13 cellular contexts compared by ENCODE assay signal in genomic region chr17:41957058-41957868, GRCh38. TPM values are rescaled to one million over a fixed set of nuclear protein-coding genes. Genes with fewer than 3 reads are reported as not detected.
DNase-seq lines count a peak whose midpoint lies in the region; ATAC-seq and TF ChIP-seq lines count a peak whose summit lies in the region.
"Had no signal": no experiment of that assay in that cellular context is flagged by ENCODE, and none has a peak within 500 bp of the region (broad histone marks: within the 10 kb centered on the region; RNA-seq: fewer than 3 reads in every experiment).

No MANE protein-coding gene starts in this region.

- peak; percentile 40 for ATAC-seq in body of pancreas
- ATAC-seq in HG02610 (IDR thresholded peaks at IDR 0.05; ENCODE audit: unreplicated experiment) = no peak

- H3K9ac ChIP-seq in BLaER1 = no peak overlapping the region

- H3K4me1 ChIP-seq in BLaER1 (peaks cover 36% of the 10 kb centered on the region), body of pancreas (peaks cover 52% of the 10 kb centered on the region), uterus (no peaks in the 10 kb centered on the region)
- H3K4me1 ChIP-seq: prostate gland had no signal

- peak; percentile 77 for DNase-seq in HT1080 (ENCODE audit: low read depth)
- peak in 2 of 4 donors; percentile 34 to 43 for DNase-seq in body of pancreas
- peak; percentile 19 for DNase-seq in kidney glomerular epithelial cell (lab: John Stamatoyannopoulos, UW)
- DNase-seq in HEK293T (ENCODE audit: extremely low spot score) = no peak
- no peak for DNase-seq in activated CD8-positive, alpha-beta memory T cell treated with anti-CD3 and anti-CD28 coated beads, Interleukin-2, amount 50 U/mL, for 48 hours
- DNase-seq in uterus = no peak
- DNase-seq: activated CD8-positive, alpha-beta memory T cell treated with anti-CD3 and anti-CD28 coated beads for 24 hours; activated naive CD4-positive, alpha-beta T cell treated with anti-CD3 and anti-CD28 coated beads for 36 hours; NCI-H187; stimulated activated CD4-positive, alpha-beta T cell treated with anti-CD3 and anti-CD28 coated beads, Interleukin-1b, Interleukin-23, amount 100 ng/mL, for 48 hours had no signal

- WGBS in body of pancreas, 2 donors = 39 to 40% methylated on average over 11 of the region's 11 CpGs

- H3K27ac ChIP-seq in BLaER1 = no peak overlapping the region
- peak overlapping the region in 3 of 4 donors; percentile 62 to 74 (median 74) for H3K27ac ChIP-seq in body of pancreas
- H3K27ac ChIP-seq in uterus = no peak overlapping the region
- H3K27ac ChIP-seq: prostate gland had no signal

- POLR2A ChIA-PET in HEK293T (lab: Yijun Ruan, JAX) = interaction anchor here (0.6 to 6.5 kb wide), 7 partner anchors 8 to 268 kb away, joined by 3 to 38 read pairs (median 9); partner anchors contain the start of genes ACLY, CNP, DNAJC7 and EIF1

- TF ChIP-seq CTCF in body of pancreas (IDR thresholded peaks at IDR 0.05) = no peak
- TF ChIP-seq CTCF in uterus (IDR thresholded peaks at IDR 0.05) = no peak

- no peaks in the 10 kb centered on the region for H4K20me1 ChIP-seq in BLaER1

- H3K4me2 ChIP-seq in BLaER1 = peak overlapping the region; percentile 3

- H3K27me3 ChIP-seq in BLaER1 = no peaks in the 10 kb centered on the region
- H3K27me3 ChIP-seq in body of pancreas = no peaks in the 10 kb centered on the region
- no peaks in the 10 kb centered on the region for H3K27me3 ChIP-seq in uterus

- CTCF ChIA-PET in HEK293T (lab: Yijun Ruan, JAX) = interaction anchor here (0.6 to 1.0 kb wide), 4 partner anchors 114 to 231 kb away, joined by 3 to 4 read pairs (median 3); partner anchors contain the start of gene P3H4

- H3K9me3 ChIP-seq in BLaER1 (no peaks in the 10 kb centered on the region), body of pancreas (no peaks in the 10 kb centered on the region), uterus (no peaks in the 10 kb centered on the region)
- H3K9me3 ChIP-seq: prostate gland had no signal

- TF ChIP-seq POLR2A in body of pancreas (IDR thresholded peaks at IDR 0.05) (peak in 2 of 3 donors; percentile 14 to 15), uterus (IDR thresholded peaks at IDR 0.05) (no peak)

- intact Hi-C loops in body of pancreas (cut with DNase I) (no loop called here), uterus (cut with DNase I; ENCODE audit: low total_unique reads) (no loop called here)

- H3K36me3 ChIP-seq in BLaER1 = no peaks in the 10 kb centered on the region
- H3K36me3 ChIP-seq in body of pancreas (replicated peaks in 1 of 2; ENCODE audit: insufficient read depth in 1 of 2, low read depth in 2 of 2) = no peaks in the 10 kb centered on the region
- H3K36me3 ChIP-seq in uterus = no peaks in the 10 kb centered on the region
- H3K36me3 ChIP-seq: prostate gland had no signal

- no peak overlapping the region for H3K4me3 ChIP-seq in BLaER1
- H3K4me3 ChIP-seq in body of pancreas = no peak overlapping the region
- H3K4me3 ChIP-seq in uterus = no peak overlapping the region
- H3K4me3 ChIP-seq: prostate gland had no signal

TF ChIP-seq in HEK293T, 16 proteins besides CTCF, POLR2A, EP300 and RAD21:
- TF ChIP-seq ELF4 (IDR thresholded peaks at IDR 0.05) (no peak), NFRKB (IDR thresholded peaks at IDR 0.05) (no peak), FOXM1 (IDR thresholded peaks at IDR 0.05; ENCODE audit: borderline replicate concordance) (no peak), SUZ12 (IDR thresholded peaks at IDR 0.05) (no peak), ZNF384 (IDR thresholded peaks at IDR 0.05) (no peak), HDGF (IDR thresholded peaks at IDR 0.05; ENCODE audit: borderline replicate concordance) (no peak), LEF1 (IDR thresholded peaks at IDR 0.05; ENCODE audit: borderline replicate concordance) (no peak), TARDBP (IDR thresholded peaks at IDR 0.05) (no peak), BHLHE40 (IDR thresholded peaks at IDR 0.05; ENCODE audit: borderline replicate concordance) (no peak), SP1 (IDR thresholded peaks at IDR 0.05) (no peak), PKNOX1 (IDR thresholded peaks at IDR 0.05) (no peak), FOXK2 (IDR thresholded peaks at IDR 0.05) (no peak), L3MBTL2 (conservative IDR thresholded peaks at IDR 0.05) (no peak), ARNT (IDR thresholded peaks at IDR 0.05) (no peak)

RNA-seq across cellular contexts. Expression of gene CNP, which starts 9.3 kb away (rescaled TPM):
- 41.7 and 66.7 TPM in 2 replicates for total RNA-seq in HT1080 (2014; rRNA removed; shearing (Covaris generic))
- 45.1 and 49.7 TPM in 2 replicates for polyA plus RNA-seq in HT1080 (2015; cell fraction: cytosol; rRNA removed)
- 40.0 and 41.4 TPM in 2 replicates for polyA plus RNA-seq in HT1080 (2015; cell fraction: nucleus; rRNA removed)
- total RNA-seq in body of pancreas (10 to 100 TPM; 36.3 to 70.2 TPM), uterus (10 to 100 TPM; 10.2 to 74.7 (median 40.2) TPM)

RNA-seq across cellular contexts. Expression of gene ODAD4, which starts 26.8 kb away (rescaled TPM):
- 0.10 TPM in 1 of 2 replicates, not detected in the other for total RNA-seq in HT1080 (2014; rRNA removed; shearing (Covaris generic))
- 0.21 and 0.98 TPM in 2 replicates for polyA plus RNA-seq in HT1080 (2015; cell fraction: cytosol; rRNA removed)
- polyA plus RNA-seq in HT1080 (2015; cell fraction: nucleus; rRNA removed) = 0.74 and 2.6 TPM in 2 replicates
- total RNA-seq in body of pancreas (under 1 TPM; 0.26 to 0.66 TPM), uterus (1 to 10 TPM in 3 of 4 donors, not detected in 1; 1.8 to 3.2 (median 3.2) TPM)

RNA-seq across cellular contexts. Expression of gene ACLY, which starts 38.5 kb away (rescaled TPM):
- total RNA-seq in HT1080 (2014; rRNA removed; shearing (Covaris generic)) = 205 and 226 TPM in 2 replicates
- polyA plus RNA-seq in HT1080 (2015; cell fraction: cytosol; rRNA removed) = 122 and 143 TPM in 2 replicates
- polyA plus RNA-seq in HT1080 (2015; cell fraction: nucleus; rRNA removed) = 317 and 321 TPM in 2 replicates
- 10 to 100 TPM; 39.2 to 59.0 TPM for total RNA-seq in body of pancreas
- 100 to 1,000 TPM in 1 of 4 donors, 10 to 100 TPM in 3; 30.0 to 108 (median 67.3) TPM for total RNA-seq in uterus

RNA-seq across cellular contexts. Expression of gene DNAJC7, which starts 60.0 kb away (rescaled TPM):
- 133 and 150 TPM in 2 replicates for total RNA-seq in HT1080 (2014; rRNA removed; shearing (Covaris generic))
- polyA plus RNA-seq in HT1080 (2015; cell fraction: cytosol; rRNA removed) = 106 and 121 TPM in 2 replicates
- polyA plus RNA-seq in HT1080 (2015; cell fraction: nucleus; rRNA removed) = 132 and 134 TPM in 2 replicates
- total RNA-seq in body of pancreas = 10 to 100 TPM; 32.4 to 43.5 TPM
- 100 to 1,000 TPM in 1 of 4 donors, 10 to 100 TPM in 3; 25.1 to 107 (median 53.1) TPM for total RNA-seq in uterus

Comparison
In these comparisons a context has a peak if more than half of its experiments do, and no peak if none do; other contexts are left out.
1. H3K27ac ChIP-seq: peak in body of pancreas (3 of 4); none in BLaER1 (single experiment) and uterus (0 of 2).
2. DNase-seq: peak in HT1080 (single experiment) and kidney glomerular epithelial cell (single experiment); none in HEK293T (single experiment), activated CD8-positive, alpha-beta memory T cell treated with anti-CD3 and anti-CD28 coated beads, Interleukin-2, amount 50 U/mL, for 48 hours (single experiment) and uterus (0 of 2).
3. POLR2A ChIP-seq: peak in body of pancreas (2 of 3); none in uterus (0 of 2).